ENCODE assay signal across 8 cellular contexts in genomic region chr3:39148116-39149058, GRCh38.
DNase-seq lines count a peak whose midpoint lies in the region; ATAC-seq and TF ChIP-seq lines count a peak whose summit lies in the region.

No MANE protein-coding gene starts in this region.

- peaks cover 58% of the 10 kb centered on the region for H3K36me3 Mint-ChIP-seq in dendritic cell treated with granulocyte-macrophage colony-stimulating factor and Interleukin-4, amounts not matched to agents 40 ng/mL and 50 ng/mL, for 4 days (ENCODE audit: low read depth)
- H3K36me3 Mint-ChIP-seq in nephron (ENCODE audit: low read depth) = peaks cover 25% of the 10 kb centered on the region

- DNase-seq in activated effector memory CD4-positive, alpha-beta T cell treated with anti-CD3 and anti-CD28 coated beads, Interleukin-2, amount 50 U/mL, for 16 hours = peak; percentile 75
- no peak for DNase-seq in activated effector memory CD4-positive, alpha-beta T cell treated with Interleukin-2 at 50 U/mL for 16 hours
- DNase-seq in RWPE1 (ENCODE audit: low spot score) = no peak
- DNase-seq in HEK293T (ENCODE audit: extremely low spot score) = no peak
- no peak for DNase-seq in GM03348 (ENCODE audit: low spot score)

- no peaks in the 10 kb centered on the region for H3K27me3 Mint-ChIP-seq in dendritic cell treated with granulocyte-macrophage colony-stimulating factor and Interleukin-4, amounts not matched to agents 40 ng/mL and 50 ng/mL, for 4 days
- no peaks in the 10 kb centered on the region for H3K27me3 Mint-ChIP-seq in nephron (ENCODE audit: low read depth)

- intact Hi-C loops in dendritic cell treated with granulocyte-macrophage colony-stimulating factor and Interleukin-4, amounts not matched to agents 40 ng/mL and 50 ng/mL, for 4 days (cut with micrococcal nuclease) = loop anchor here (1.0 kb wide), 1 partner anchor 34 kb away; no protein-coding TSS in a partner anchor

- TF ChIP-seq CTCF in RWPE1 (conservative IDR thresholded peaks at IDR 0.05; ENCODE audit: low read depth) = no peak
- no peak for TF ChIP-seq CTCF in nephron (IDR thresholded peaks at IDR 0.05; ENCODE audit: unreplicated experiment in 3 of 3)

- peak; percentile 20 for ATAC-seq in HG02623 (IDR thresholded peaks at IDR 0.05; ENCODE audit: unreplicated experiment)

- H3K9me3 Mint-ChIP-seq in dendritic cell treated with granulocyte-macrophage colony-stimulating factor and Interleukin-4, amounts not matched to agents 40 ng/mL and 50 ng/mL, for 4 days = no peaks in the 10 kb centered on the region
- no peaks in the 10 kb centered on the region for H3K9me3 Mint-ChIP-seq in nephron

- CTCF ChIA-PET in RWPE1 (lab: Yijun Ruan, JAX) (interaction anchor here (0.5 to 0.7 kb wide), 3 partner anchors 23 to 299 kb away, joined by 3 to 4 read pairs (median 3); no protein-coding TSS in a partner anchor), HEK293T (lab: Yijun Ruan, JAX) (interaction anchor here (0.6 kb wide), 1 partner anchor 125 kb away, joined by 3 read pairs; no protein-coding TSS in a partner anchor)

- peak overlapping the region; percentile 67 for H3K4me3 Mint-ChIP-seq in dendritic cell treated with granulocyte-macrophage colony-stimulating factor and Interleukin-4, amounts not matched to agents 40 ng/mL and 50 ng/mL, for 4 days
- peak overlapping the region; percentile 95 to 100 (median 99) for H3K4me3 Mint-ChIP-seq in nephron

- peak overlapping the region; percentile 94 for H3K27ac ChIP-seq in RWPE1

- POLR2A ChIA-PET in RWPE1 (lab: Yijun Ruan, JAX; ENCODE audit: low non-redundant PET) (no interaction called here), HEK293T (lab: Yijun Ruan, JAX) (interaction anchor here (1.0 kb wide), 1 partner anchor 31 kb away, joined by 3 read pairs; no protein-coding TSS in a partner anchor)

- H3K4me1 Mint-ChIP-seq in dendritic cell treated with granulocyte-macrophage colony-stimulating factor and Interleukin-4, amounts not matched to agents 40 ng/mL and 50 ng/mL, for 4 days (ENCODE audit: low read depth) = peaks cover 87% of the 10 kb centered on the region
- H3K4me1 Mint-ChIP-seq in nephron = peaks cover 79% of the 10 kb centered on the region

- peak overlapping the region; percentile 89 for H3K27ac Mint-ChIP-seq in dendritic cell treated with granulocyte-macrophage colony-stimulating factor and Interleukin-4, amounts not matched to agents 40 ng/mL and 50 ng/mL, for 4 days
- peak overlapping the region; percentile 96 to 98 (median 96) for H3K27ac Mint-ChIP-seq in nephron

TF ChIP-seq in HEK293T, 16 proteins besides CTCF, POLR2A, EP300 and RAD21:
- TF ChIP-seq BHLHE40 (IDR thresholded peaks at IDR 0.05; ENCODE audit: borderline replicate concordance) (no peak), SUZ12 (IDR thresholded peaks at IDR 0.05) (no peak), SP1 (IDR thresholded peaks at IDR 0.05) (no peak), NFRKB (IDR thresholded peaks at IDR 0.05) (no peak), PKNOX1 (IDR thresholded peaks at IDR 0.05) (no peak), FOXM1 (IDR thresholded peaks at IDR 0.05; ENCODE audit: borderline replicate concordance) (no peak), ZNF384 (IDR thresholded peaks at IDR 0.05) (no peak), LEF1 (IDR thresholded peaks at IDR 0.05; ENCODE audit: borderline replicate concordance) (no peak), ELF4 (IDR thresholded peaks at IDR 0.05) (no peak), TARDBP (IDR thresholded peaks at IDR 0.05) (no peak), CTBP1 (IDR thresholded peaks at IDR 0.05; ENCODE audit: borderline replicate concordance) (no peak), FOXK2 (IDR thresholded peaks at IDR 0.05) (no peak), L3MBTL2 (conservative IDR thresholded peaks at IDR 0.05) (no peak), HDGF (IDR thresholded peaks at IDR 0.05; ENCODE audit: borderline replicate concordance) (no peak), FOXA1 (IDR thresholded peaks at IDR 0.05) (no peak), ARNT (IDR thresholded peaks at IDR 0.05) (no peak)
